8 cellular contexts compared by ENCODE assay signal in the genomic region with DNA sequence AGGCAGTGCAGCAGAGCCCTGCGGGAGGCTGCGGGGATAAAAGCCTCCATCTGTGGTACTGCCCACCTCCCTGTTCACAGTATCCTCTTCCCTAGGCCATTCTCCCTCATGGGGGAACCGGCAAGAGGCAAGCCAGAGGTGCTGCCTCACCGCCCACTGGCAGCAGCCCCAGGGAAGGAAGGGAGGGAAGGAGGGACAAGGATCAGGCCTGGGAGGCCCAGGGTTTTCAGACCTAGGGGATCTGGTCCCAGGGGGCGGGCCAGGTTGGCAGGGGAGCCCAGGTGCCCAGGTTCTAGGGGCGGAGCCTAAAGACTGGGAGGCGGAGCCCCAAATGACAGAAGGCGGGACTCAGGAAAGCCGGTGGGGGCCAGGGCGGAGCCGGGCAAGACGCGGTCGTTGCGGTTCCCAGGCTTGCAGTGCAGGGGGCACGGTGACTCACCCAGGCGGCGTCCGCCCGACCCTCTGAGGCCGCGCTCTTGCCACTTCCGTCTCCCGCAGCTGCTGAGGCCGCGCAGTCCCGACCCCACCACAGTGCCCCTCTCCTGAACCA. TPM values are rescaled to one million over a fixed set of nuclear protein-coding genes. Genes with fewer than 3 reads are reported as not detected.
DNase-seq lines count a peak whose midpoint lies in the region; ATAC-seq, FAIRE-seq and TF ChIP-seq lines count a peak whose summit lies in the region.

No MANE protein-coding gene starts in this region.

- TF ChIP-seq RAD21 in A549 (conservative IDR thresholded peaks at IDR 0.05 in 1 of 2, IDR thresholded peaks at IDR 0.05 in 1 of 2) = no peak

- intact Hi-C loops in ascending aorta (cut with DNase I) = loop anchor here (2.0 to 5.0 kb wide), 6 partner anchors 175 to 1875 kb away; partner anchors contain the start of genes C17orf67, DGKE, DYNLL2 and MKS1
- intact Hi-C loops in lower lobe of right lung (cut with DNase I) = no loop called here

- ATAC-seq in A549 (peak in 1 of 2 experiments; percentile 41; a peak in 2 of 6 replicates), lower lobe of right lung (peak; percentile 64 to 68)

- H3K4me1 ChIP-seq in A549 (peaks cover 15% of the 10 kb centered on the region), ascending aorta (peaks cover 7 to 17% of the 10 kb centered on the region in 2 donors), lower lobe of right lung (peaks cover 50% of the 10 kb centered on the region)

- CTCF ChIA-PET in A549 (lab: Yijun Ruan, JAX) = interaction anchor here (0.6 to 9.8 kb wide), 18 partner anchors 12 to 637 kb away, joined by 3 to 187 read pairs (median 12); no protein-coding TSS in a partner anchor

- H3K27me3 ChIP-seq in H7 (ENCODE audit: control insufficient read depth, insufficient read depth, low read length) (no peaks in the 10 kb centered on the region), ascending aorta (no peaks in the 10 kb centered on the region), lower lobe of right lung (ENCODE audit: low read depth) (no peaks in the 10 kb centered on the region)

- 4% methylated on average over 26 of the region's 27 CpGs for WGBS in A549 (ENCODE audit: missing lambda C conversion rate)

- no peak for TF ChIP-seq EP300 in A549 (IDR thresholded peaks at IDR 0.05)

- DNase-seq in A549 (ENCODE audit: low read depth in 1 of 2, low spot score in 1 of 2) (peak in 1 of 2 experiments; percentile 70), H7 (no peak), ascending aorta (ENCODE audit: low spot score in 2 of 2) (no peak), lower lobe of right lung (no peak), RPMI8226 (no peak), NCI-H524 treated with DMSO at 0.1 percent for 48 hours (lab: John Stamatoyannopoulos, UW) (no peak), UCSD-AML1 (lab: John Stamatoyannopoulos, UW; ENCODE audit: unreplicated experiment) (no peak), mucosa of gallbladder (ENCODE audit: low spot score) (no peak)

- H3K9me3 ChIP-seq in A549 (no peaks in the 10 kb centered on the region), ascending aorta (no peaks in the 10 kb centered on the region), lower lobe of right lung (no peaks in the 10 kb centered on the region)

- H3K27ac ChIP-seq in A549 (peak overlapping the region; percentile 69 to 87), ascending aorta (peak overlapping the region; percentile 90 to 98), lower lobe of right lung (peak overlapping the region; percentile 99)

- FAIRE-seq in A549 (lab: Jason Lieb, UNC) = no peak

- peaks cover 2% of the 10 kb centered on the region for H3K36me3 ChIP-seq in H7 (replicated peaks; ENCODE audit: control insufficient read depth, insufficient read depth, low read length)
- H3K36me3 ChIP-seq in ascending aorta = peaks cover 2 to 10% of the 10 kb centered on the region in 2 donors
- H3K36me3 ChIP-seq in lower lobe of right lung = peaks cover 17% of the 10 kb centered on the region

- H3K4me2 ChIP-seq in A549 = peak overlapping the region; percentile 89

- peak; percentile 48 for TF ChIP-seq POLR2A in A549 (IDR thresholded peaks at IDR 0.05; ENCODE audit: low read length)

- POLR2A ChIA-PET in A549 (lab: Yijun Ruan, JAX) = interaction anchor here (0.6 to 2.9 kb wide), 5 partner anchors 15 to 1102 kb away, joined by 3 to 106 read pairs (median 8); partner anchors contain the start of gene CLTC

- H3K4me3 ChIP-seq in A549 (peak overlapping the region; percentile 59), H7 (ENCODE audit: insufficient read depth, low read depth, low read length) (peak overlapping the region; percentile 76), ascending aorta (peak overlapping the region; percentile 65 to 74), lower lobe of right lung (peak overlapping the region; percentile 86)

- no peak for TF ChIP-seq CTCF in A549 (IDR thresholded peaks at IDR 0.05)
- no peak for TF ChIP-seq CTCF in ascending aorta (IDR thresholded peaks at IDR 0.05)
- TF ChIP-seq CTCF in lower lobe of right lung (IDR thresholded peaks at IDR 0.05) = no peak

TF ChIP-seq in A549, 52 proteins besides CTCF, POLR2A, EP300 and RAD21:
- TF ChIP-seq ZFP36 (IDR thresholded peaks at IDR 0.05; ENCODE audit: borderline replicate concordance, partially characterized antibody) = no peak
- no peak for TF ChIP-seq FOSL2 (IDR thresholded peaks at IDR 0.05)
- peak; percentile 82 for TF ChIP-seq FOSL2 (CRISPR knock-in tag; IDR thresholded peaks at IDR 0.05)
- peak; percentile 88; the same call in 1 of the 2 replicates for TF ChIP-seq PHF8 (IDR thresholded peaks at IDR 0.05; ENCODE audit: borderline replicate concordance, low read depth)
- no peak for TF ChIP-seq FOXS1 (CRISPR knock-in tag; IDR thresholded peaks at IDR 0.05)
- TF ChIP-seq, protein P1, sequence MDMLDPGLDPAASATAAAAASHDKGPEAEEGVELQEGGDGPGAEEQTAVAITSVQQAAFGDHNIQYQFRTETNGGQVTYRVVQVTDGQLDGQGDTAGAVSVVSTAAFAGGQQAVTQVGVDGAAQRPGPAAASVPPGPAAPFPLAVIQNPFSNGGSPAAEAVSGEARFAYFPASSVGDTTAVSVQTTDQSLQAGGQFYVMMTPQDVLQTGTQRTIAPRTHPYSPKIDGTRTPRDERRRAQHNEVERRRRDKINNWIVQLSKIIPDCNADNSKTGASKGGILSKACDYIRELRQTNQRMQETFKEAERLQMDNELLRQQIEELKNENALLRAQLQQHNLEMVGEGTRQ (IDR thresholded peaks at IDR 0.05) = no peak
- TF ChIP-seq RARB (CRISPR knock-in tag; IDR thresholded peaks at IDR 0.05) = no peak

RNA-seq across cellular contexts. Expression of gene MTMR4, which starts 3.0 kb away (rescaled TPM):
- polyA plus RNA-seq in A549 (2011; rRNA removed) (20.0 and 27.3 TPM in 2 replicates), A549 (2017; fragmentation: RNase III; extraction: RNeasy Plus Mini Kit Qiagen cat#74134 plus additional on column Dnase treatment) (10.8 to 13.8 TPM (median 11.8 TPM) in 3 replicates)
- 11.2 and 12.7 TPM in 2 replicates for polyA plus RNA-seq in A549 (2012; cell fraction: cytosol; rRNA removed)
- 16.4 and 17.8 TPM in 2 replicates for polyA plus RNA-seq in A549 (2012; cell fraction: nucleus; rRNA removed)
- 97.1 and 132 TPM in 2 replicates for polyA minus RNA-seq in A549 (2011; rRNA and poly(A)+ RNA removed)
- 22.6 and 32.3 TPM in 2 replicates for total RNA-seq in H7 (2014; rRNA removed; shearing (Covaris generic))
- total RNA-seq in ascending aorta (24.6 TPM), lower lobe of right lung (37.3 TPM), mucosa of gallbladder (44.7 TPM)

RNA-seq across cellular contexts. Expression of gene HSF5, which starts 29.2 kb away (rescaled TPM):
- not detected in 2 replicates for polyA plus RNA-seq in A549 (2011; rRNA removed)
- 0.01 TPM in 1 of 2 replicates, not detected in the other for polyA plus RNA-seq in A549 (2012; cell fraction: cytosol; rRNA removed)
- polyA plus RNA-seq in A549 (2012; cell fraction: nucleus; rRNA removed) = not detected in 2 replicates
- polyA plus RNA-seq in A549 (2017; fragmentation: RNase III; extraction: RNeasy Plus Mini Kit Qiagen cat#74134 plus additional on column Dnase treatment) = not detected in 3 replicates
- not detected in 2 replicates for polyA minus RNA-seq in A549 (2011; rRNA and poly(A)+ RNA removed)
- not detected in 2 replicates for total RNA-seq in H7 (2014; rRNA removed; shearing (Covaris generic))
- not detected for total RNA-seq in ascending aorta
- 0.32 TPM for total RNA-seq in lower lobe of right lung
- total RNA-seq in mucosa of gallbladder = 0.09 TPM
